1 cellular context compared by ENCODE assay signal in the genomic region with DNA sequence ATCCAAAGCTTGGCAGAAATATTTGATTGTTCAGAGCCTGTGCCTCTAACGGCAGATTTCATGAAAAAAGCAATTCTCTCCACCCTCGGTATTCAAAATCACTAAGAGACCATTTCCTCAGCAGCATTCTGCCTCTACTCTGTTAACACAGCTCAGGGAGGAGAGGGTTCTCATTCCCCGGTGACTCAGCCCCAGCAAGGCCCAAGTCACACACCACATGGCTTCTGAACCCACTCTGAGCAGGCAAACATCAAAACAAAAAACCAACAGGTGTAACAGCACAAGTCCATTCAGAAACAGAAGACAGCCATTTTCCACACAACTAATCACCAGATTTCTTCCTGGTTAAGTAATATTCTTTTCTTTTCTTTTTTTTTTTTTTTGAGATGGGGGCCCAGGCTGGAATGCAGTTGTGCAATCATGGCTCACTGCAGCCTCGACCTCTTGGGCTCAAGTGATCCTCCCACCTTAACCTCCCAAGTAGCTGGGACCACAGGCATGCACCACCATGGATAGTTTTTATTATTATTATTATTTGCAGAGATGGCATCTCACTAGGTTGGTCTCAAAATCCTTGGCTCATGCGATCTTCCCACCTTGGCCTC.
A peak's percentile ranks its signal among the peaks of the same experiment; 100 is the strongest.
TF ChIP-seq lines count a peak whose summit lies in the region.

No MANE protein-coding gene starts in this region.

TF ChIP-seq in K562, 482 proteins besides CTCF, POLR2A, EP300 and RAD21 (continued from another document):
- TF ChIP-seq, protein P1, sequence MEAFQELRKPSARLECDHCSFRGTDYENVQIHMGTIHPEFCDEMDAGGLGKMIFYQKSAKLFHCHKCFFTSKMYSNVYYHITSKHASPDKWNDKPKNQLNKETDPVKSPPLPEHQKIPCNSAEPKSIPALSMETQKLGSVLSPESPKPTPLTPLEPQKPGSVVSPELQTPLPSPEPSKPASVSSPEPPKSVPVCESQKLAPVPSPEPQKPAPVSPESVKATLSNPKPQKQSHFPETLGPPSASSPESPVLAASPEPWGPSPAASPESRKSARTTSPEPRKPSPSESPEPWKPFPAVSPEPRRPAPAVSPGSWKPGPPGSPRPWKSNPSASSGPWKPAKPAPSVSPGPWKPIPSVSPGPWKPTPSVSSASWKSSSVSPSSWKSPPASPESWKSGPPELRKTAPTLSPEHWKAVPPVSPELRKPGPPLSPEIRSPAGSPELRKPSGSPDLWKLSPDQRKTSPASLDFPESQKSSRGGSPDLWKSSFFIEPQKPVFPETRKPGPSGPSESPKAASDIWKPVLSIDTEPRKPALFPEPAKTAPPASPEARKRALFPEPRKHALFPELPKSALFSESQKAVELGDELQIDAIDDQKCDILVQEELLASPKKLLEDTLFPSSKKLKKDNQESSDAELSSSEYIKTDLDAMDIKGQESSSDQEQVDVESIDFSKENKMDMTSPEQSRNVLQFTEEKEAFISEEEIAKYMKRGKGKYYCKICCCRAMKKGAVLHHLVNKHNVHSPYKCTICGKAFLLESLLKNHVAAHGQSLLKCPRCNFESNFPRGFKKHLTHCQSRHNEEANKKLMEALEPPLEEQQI (IDR thresholded peaks at IDR 0.05): no peak
- no peak for TF ChIP-seq ZNF764 (CRISPR knock-in tag; IDR thresholded peaks at IDR 0.05; ENCODE audit: low read depth)
- TF ChIP-seq TEAD2 (tag; IDR thresholded peaks at IDR 0.05): no peak
- no peak for TF ChIP-seq BMI1 (IDR thresholded peaks at IDR 0.05; ENCODE audit: low read length)
- TF ChIP-seq, protein P2, sequence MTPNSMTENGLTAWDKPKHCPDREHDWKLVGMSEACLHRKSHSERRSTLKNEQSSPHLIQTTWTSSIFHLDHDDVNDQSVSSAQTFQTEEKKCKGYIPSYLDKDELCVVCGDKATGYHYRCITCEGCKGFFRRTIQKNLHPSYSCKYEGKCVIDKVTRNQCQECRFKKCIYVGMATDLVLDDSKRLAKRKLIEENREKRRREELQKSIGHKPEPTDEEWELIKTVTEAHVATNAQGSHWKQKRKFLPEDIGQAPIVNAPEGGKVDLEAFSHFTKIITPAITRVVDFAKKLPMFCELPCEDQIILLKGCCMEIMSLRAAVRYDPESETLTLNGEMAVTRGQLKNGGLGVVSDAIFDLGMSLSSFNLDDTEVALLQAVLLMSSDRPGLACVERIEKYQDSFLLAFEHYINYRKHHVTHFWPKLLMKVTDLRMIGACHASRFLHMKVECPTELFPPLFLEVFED (CRISPR knock-in tag; conservative IDR thresholded peaks at IDR 0.05): no peak
- TF ChIP-seq ZNF57 (CRISPR knock-in tag; IDR thresholded peaks at IDR 0.05): no peak
- no peak for TF ChIP-seq MAFG (tag; conservative IDR thresholded peaks at IDR 0.05)
- no peak for TF ChIP-seq TAF7 (tag; IDR thresholded peaks at IDR 0.05)
- TF ChIP-seq FOXP1 (CRISPR knock-in tag; IDR thresholded peaks at IDR 0.05): no peak
- TF ChIP-seq NCOR1 (IDR thresholded peaks at IDR 0.05): no peak
- no peak for TF ChIP-seq CEBPG (CRISPR knock-in tag; IDR thresholded peaks at IDR 0.05)
- TF ChIP-seq CEBPG (tag; conservative IDR thresholded peaks at IDR 0.05 in 1 of 2, IDR thresholded peaks at IDR 0.05 in 1 of 2): peak; percentile 59 to 68
- TF ChIP-seq U2AF2 (optimal IDR thresholded peaks at IDR 0.05; ENCODE audit: low read depth, low read length): no peak
- TF ChIP-seq, protein P3, sequence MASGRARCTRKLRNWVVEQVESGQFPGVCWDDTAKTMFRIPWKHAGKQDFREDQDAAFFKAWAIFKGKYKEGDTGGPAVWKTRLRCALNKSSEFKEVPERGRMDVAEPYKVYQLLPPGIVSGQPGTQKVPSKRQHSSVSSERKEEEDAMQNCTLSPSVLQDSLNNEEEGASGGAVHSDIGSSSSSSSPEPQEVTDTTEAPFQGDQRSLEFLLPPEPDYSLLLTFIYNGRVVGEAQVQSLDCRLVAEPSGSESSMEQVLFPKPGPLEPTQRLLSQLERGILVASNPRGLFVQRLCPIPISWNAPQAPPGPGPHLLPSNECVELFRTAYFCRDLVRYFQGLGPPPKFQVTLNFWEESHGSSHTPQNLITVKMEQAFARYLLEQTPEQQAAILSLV (tag; IDR thresholded peaks at IDR 0.05): no peak
- TF ChIP-seq, protein P4, sequence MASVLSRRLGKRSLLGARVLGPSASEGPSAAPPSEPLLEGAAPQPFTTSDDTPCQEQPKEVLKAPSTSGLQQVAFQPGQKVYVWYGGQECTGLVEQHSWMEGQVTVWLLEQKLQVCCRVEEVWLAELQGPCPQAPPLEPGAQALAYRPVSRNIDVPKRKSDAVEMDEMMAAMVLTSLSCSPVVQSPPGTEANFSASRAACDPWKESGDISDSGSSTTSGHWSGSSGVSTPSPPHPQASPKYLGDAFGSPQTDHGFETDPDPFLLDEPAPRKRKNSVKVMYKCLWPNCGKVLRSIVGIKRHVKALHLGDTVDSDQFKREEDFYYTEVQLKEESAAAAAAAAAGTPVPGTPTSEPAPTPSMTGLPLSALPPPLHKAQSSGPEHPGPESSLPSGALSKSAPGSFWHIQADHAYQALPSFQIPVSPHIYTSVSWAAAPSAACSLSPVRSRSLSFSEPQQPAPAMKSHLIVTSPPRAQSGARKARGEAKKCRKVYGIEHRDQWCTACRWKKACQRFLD (CRISPR knock-in tag; IDR thresholded peaks at IDR 0.05): no peak
- TF ChIP-seq, protein P5, sequence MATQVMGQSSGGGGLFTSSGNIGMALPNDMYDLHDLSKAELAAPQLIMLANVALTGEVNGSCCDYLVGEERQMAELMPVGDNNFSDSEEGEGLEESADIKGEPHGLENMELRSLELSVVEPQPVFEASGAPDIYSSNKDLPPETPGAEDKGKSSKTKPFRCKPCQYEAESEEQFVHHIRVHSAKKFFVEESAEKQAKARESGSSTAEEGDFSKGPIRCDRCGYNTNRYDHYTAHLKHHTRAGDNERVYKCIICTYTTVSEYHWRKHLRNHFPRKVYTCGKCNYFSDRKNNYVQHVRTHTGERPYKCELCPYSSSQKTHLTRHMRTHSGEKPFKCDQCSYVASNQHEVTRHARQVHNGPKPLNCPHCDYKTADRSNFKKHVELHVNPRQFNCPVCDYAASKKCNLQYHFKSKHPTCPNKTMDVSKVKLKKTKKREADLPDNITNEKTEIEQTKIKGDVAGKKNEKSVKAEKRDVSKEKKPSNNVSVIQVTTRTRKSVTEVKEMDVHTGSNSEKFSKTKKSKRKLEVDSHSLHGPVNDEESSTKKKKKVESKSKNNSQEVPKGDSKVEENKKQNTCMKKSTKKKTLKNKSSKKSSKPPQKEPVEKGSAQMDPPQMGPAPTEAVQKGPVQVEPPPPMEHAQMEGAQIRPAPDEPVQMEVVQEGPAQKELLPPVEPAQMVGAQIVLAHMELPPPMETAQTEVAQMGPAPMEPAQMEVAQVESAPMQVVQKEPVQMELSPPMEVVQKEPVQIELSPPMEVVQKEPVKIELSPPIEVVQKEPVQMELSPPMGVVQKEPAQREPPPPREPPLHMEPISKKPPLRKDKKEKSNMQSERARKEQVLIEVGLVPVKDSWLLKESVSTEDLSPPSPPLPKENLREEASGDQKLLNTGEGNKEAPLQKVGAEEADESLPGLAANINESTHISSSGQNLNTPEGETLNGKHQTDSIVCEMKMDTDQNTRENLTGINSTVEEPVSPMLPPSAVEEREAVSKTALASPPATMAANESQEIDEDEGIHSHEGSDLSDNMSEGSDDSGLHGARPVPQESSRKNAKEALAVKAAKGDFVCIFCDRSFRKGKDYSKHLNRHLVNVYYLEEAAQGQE (CRISPR knock-in tag; IDR thresholded peaks at IDR 0.05; ENCODE audit: low read depth): no peak
- no peak for TF ChIP-seq ILK (tag; IDR thresholded peaks at IDR 0.05; ENCODE audit: borderline replicate concordance, low read depth)
- TF ChIP-seq FOXM1 (IDR thresholded peaks at IDR 0.05; ENCODE audit: low read depth): no peak
- no peak for TF ChIP-seq FOXM1 (CRISPR knock-in tag; IDR thresholded peaks at IDR 0.05; ENCODE audit: low read depth)
- TF ChIP-seq HNRNPL (IDR thresholded peaks at IDR 0.05; ENCODE audit: low read depth, low read length): no peak
- TF ChIP-seq POLR3A (IDR thresholded peaks at IDR 0.05; ENCODE audit: borderline replicate concordance, extremely low read depth, insufficient read depth, insufficient read length): no peak
- TF ChIP-seq FOSL1 (tag; conservative IDR thresholded peaks at IDR 0.05): peak; percentile 70
- TF ChIP-seq CEBPB (tag; IDR thresholded peaks at IDR 0.05): peak; percentile 83
- TF ChIP-seq NR1H2 (CRISPR knock-in tag; IDR thresholded peaks at IDR 0.05): no peak
- TF ChIP-seq, protein P6, sequence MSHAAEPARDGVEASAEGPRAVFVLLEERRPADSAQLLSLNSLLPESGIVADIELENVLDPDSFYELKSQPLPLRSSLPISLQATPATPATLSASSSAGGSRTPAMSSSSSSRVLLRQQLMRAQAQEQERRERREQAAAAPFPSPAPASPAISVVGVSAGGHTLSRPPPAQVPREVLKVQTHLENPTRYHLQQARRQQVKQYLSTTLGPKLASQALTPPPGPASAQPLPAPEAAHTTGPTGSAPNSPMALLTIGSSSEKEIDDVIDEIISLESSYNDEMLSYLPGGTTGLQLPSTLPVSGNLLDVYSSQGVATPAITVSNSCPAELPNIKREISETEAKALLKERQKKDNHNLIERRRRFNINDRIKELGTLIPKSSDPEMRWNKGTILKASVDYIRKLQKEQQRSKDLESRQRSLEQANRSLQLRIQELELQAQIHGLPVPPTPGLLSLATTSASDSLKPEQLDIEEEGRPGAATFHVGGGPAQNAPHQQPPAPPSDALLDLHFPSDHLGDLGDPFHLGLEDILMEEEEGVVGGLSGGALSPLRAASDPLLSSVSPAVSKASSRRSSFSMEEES (CRISPR knock-in tag; IDR thresholded peaks at IDR 0.05): no peak
- TF ChIP-seq, protein P7, sequence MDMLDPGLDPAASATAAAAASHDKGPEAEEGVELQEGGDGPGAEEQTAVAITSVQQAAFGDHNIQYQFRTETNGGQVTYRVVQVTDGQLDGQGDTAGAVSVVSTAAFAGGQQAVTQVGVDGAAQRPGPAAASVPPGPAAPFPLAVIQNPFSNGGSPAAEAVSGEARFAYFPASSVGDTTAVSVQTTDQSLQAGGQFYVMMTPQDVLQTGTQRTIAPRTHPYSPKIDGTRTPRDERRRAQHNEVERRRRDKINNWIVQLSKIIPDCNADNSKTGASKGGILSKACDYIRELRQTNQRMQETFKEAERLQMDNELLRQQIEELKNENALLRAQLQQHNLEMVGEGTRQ (CRISPR knock-in tag; IDR thresholded peaks at IDR 0.05): no peak
- no peak for TF ChIP-seq CCNT2 (IDR thresholded peaks at IDR 0.05; ENCODE audit: borderline replicate concordance, extremely low read depth, insufficient read length, low read depth, low read length)
- TF ChIP-seq, protein P8, sequence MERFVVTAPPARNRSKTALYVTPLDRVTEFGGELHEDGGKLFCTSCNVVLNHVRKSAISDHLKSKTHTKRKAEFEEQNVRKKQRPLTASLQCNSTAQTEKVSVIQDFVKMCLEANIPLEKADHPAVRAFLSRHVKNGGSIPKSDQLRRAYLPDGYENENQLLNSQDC (CRISPR knock-in tag; IDR thresholded peaks at IDR 0.05): no peak
- no peak for TF ChIP-seq RB1 (IDR thresholded peaks at IDR 0.05; ENCODE audit: low read depth)
- TF ChIP-seq MTA1 (IDR thresholded peaks at IDR 0.05; ENCODE audit: borderline replicate concordance): no peak
- TF ChIP-seq SAFB2 (IDR thresholded peaks at IDR 0.05; ENCODE audit: borderline replicate concordance, low read depth, low read length, severe bottlenecking): no peak
- TF ChIP-seq CREB1 (IDR thresholded peaks at IDR 0.05): no peak
- TF ChIP-seq CREB1 (CRISPR knock-in tag; IDR thresholded peaks at IDR 0.05): no peak
- TF ChIP-seq NFRKB (IDR thresholded peaks at IDR 0.05; ENCODE audit: low read depth): no peak
- TF ChIP-seq KAT8 (IDR thresholded peaks at IDR 0.05; ENCODE audit: low read depth): no peak
- TF ChIP-seq POLR2G (IDR thresholded peaks at IDR 0.05; ENCODE audit: low read depth, low read length): no peak
- no peak for TF ChIP-seq HDAC3 (IDR thresholded peaks at IDR 0.05; ENCODE audit: borderline replicate concordance, partially characterized antibody)
- no peak for TF ChIP-seq ZNF717 (CRISPR knock-in tag; IDR thresholded peaks at IDR 0.05)
- TF ChIP-seq CREM (IDR thresholded peaks at IDR 0.05; ENCODE audit: low read depth): no peak
- TF ChIP-seq PURB (CRISPR knock-in tag; IDR thresholded peaks at IDR 0.05; ENCODE audit: low read depth): no peak
- no peak for TF ChIP-seq NR2F6 (CRISPR knock-in tag; IDR thresholded peaks at IDR 0.05)
- TF ChIP-seq PCBP2 (IDR thresholded peaks at IDR 0.05; ENCODE audit: low read depth, low read length, poor library complexity, severe bottlenecking): no peak
- 0 out of 2 replicates have a peak, but pooled peaks have one; percentile 50 for TF ChIP-seq JUND (IDR thresholded peaks at IDR 0.05; ENCODE audit: borderline replicate concordance, low read depth, low read length)
- TF ChIP-seq JUND (tag; IDR thresholded peaks at IDR 0.05; ENCODE audit: borderline replicate concordance, low read depth, low read length): no peak
- TF ChIP-seq PPARD (CRISPR knock-in tag; IDR thresholded peaks at IDR 0.05): no peak
